16 cellular contexts compared by ENCODE assay signal in genomic region chr15:101697488-101697887, GRCh38. TPM values are rescaled to one million over a fixed set of nuclear protein-coding genes. Genes with fewer than 3 reads are reported as not detected.
A peak's percentile ranks its signal among the peaks of the same experiment; 100 is the strongest.
DNase-seq lines count a peak whose midpoint lies in the region; ATAC-seq and TF ChIP-seq lines count a peak whose summit lies in the region.
"Had no signal": no experiment of that assay in that cellular context is flagged by ENCODE, and none has a peak within 500 bp of the region (broad histone marks: within the 10 kb centered on the region; RNA-seq: fewer than 3 reads in every experiment).

No MANE protein-coding gene starts in this region.

- no peak overlapping the region for H2BK5ac ChIP-seq in neuronal stem cell (ENCODE audit: low read length)

- no peak overlapping the region for H2BK15ac ChIP-seq in neuronal stem cell (ENCODE audit: low read length)

- no peak overlapping the region for H3K23ac ChIP-seq in neuronal stem cell (ENCODE audit: low read depth, low read length, poor library complexity)

- CTCF ChIA-PET in CD8-positive, alpha-beta T cell (lab: Charles Lee) = no interaction called here
- CTCF ChIA-PET in activated CD4-positive, alpha-beta memory T cell treated with anti-CD3 and anti-CD28 coated beads for 36 hours (lab: Charles Lee) = no interaction called here

- intact Hi-C loops in CD8-positive, alpha-beta T cell (cut with DNase I, micrococcal nuclease) = no loop called here
- intact Hi-C loops in activated CD4-positive, alpha-beta memory T cell treated with anti-CD3 and anti-CD28 coated beads for 36 hours (cut with micrococcal nuclease) = no loop called here

- H3K36me3 Mint-ChIP-seq in activated T-cell treated with anti-CD3 and anti-CD28 coated beads, Interleukin-2, amount 50 U/mL, for 4 hours (ENCODE audit: insufficient read depth) = peaks cover 58% of the 10 kb centered on the region
- peaks cover 89% of the 10 kb centered on the region for H3K36me3 Mint-ChIP-seq in CD8-positive, alpha-beta T cell
- peaks cover 65% of the 10 kb centered on the region for H3K36me3 Mint-ChIP-seq in activated CD4-positive, alpha-beta memory T cell treated with anti-CD3 and anti-CD28 coated beads for 36 hours
- H3K36me3 Mint-ChIP-seq in naive thymus-derived CD8-positive, alpha-beta T cell = peaks cover 25 to 96% (median 63%) of the 10 kb centered on the region in 3 donors

- H2BK12ac ChIP-seq in neuronal stem cell (ENCODE audit: low read length) = no peak overlapping the region

- no peak for TF ChIP-seq CTCF in CD8-positive, alpha-beta T cell (IDR thresholded peaks at IDR 0.05)
- no peak for TF ChIP-seq CTCF in GM13976 (IDR thresholded peaks at IDR 0.05; ENCODE audit: borderline replicate concordance, control extremely low read depth, extremely low read depth, insufficient read depth, missing control alignments)

- no peak overlapping the region for H4K91ac ChIP-seq in neuronal stem cell (ENCODE audit: low read depth, low read length, poor library complexity)

- H3K4me3 Mint-ChIP-seq in activated T-cell treated with anti-CD3 and anti-CD28 coated beads, Interleukin-2, amount 50 U/mL, for 4 hours = no peak overlapping the region
- H3K4me3 Mint-ChIP-seq in CD8-positive, alpha-beta T cell = peak overlapping the region; percentile 5
- peak overlapping the region; percentile 14 for H3K4me3 Mint-ChIP-seq in activated CD4-positive, alpha-beta memory T cell treated with anti-CD3 and anti-CD28 coated beads for 36 hours
- H3K4me3 Mint-ChIP-seq in naive thymus-derived CD8-positive, alpha-beta T cell = peak overlapping the region in 2 of 10 donors; percentile 22 to 39
- H3K4me3 Mint-ChIP-seq: CD14-positive monocyte had no signal

- H3K4me2 ChIP-seq in neuronal stem cell (ENCODE audit: insufficient read depth, low read length, poor library complexity, severe bottlenecking) = no peak overlapping the region

- H3K4me1 Mint-ChIP-seq in activated T-cell treated with anti-CD3 and anti-CD28 coated beads, Interleukin-2, amount 50 U/mL, for 4 hours (ENCODE audit: low read depth) = peaks cover 48% of the 10 kb centered on the region
- peaks cover 21% of the 10 kb centered on the region for H3K4me1 Mint-ChIP-seq in CD8-positive, alpha-beta T cell (ENCODE audit: low read depth)
- peaks cover 47% of the 10 kb centered on the region for H3K4me1 Mint-ChIP-seq in activated CD4-positive, alpha-beta memory T cell treated with anti-CD3 and anti-CD28 coated beads for 36 hours (ENCODE audit: low read depth)
- peaks cover 16 to 44% (median 20%) of the 10 kb centered on the region in 4 donors for H3K4me1 Mint-ChIP-seq in naive thymus-derived CD8-positive, alpha-beta T cell
- H3K4me1 Mint-ChIP-seq: CD14-positive monocyte had no signal

- POLR2A ChIA-PET in CD8-positive, alpha-beta T cell (lab: Charles Lee) = no interaction called here
- POLR2A ChIA-PET in activated CD4-positive, alpha-beta memory T cell treated with anti-CD3 and anti-CD28 coated beads for 36 hours (lab: Charles Lee) = no interaction called here
- POLR2A ChIA-PET in naive thymus-derived CD8-positive, alpha-beta T cell (lab: Charles Lee) = no interaction called here

- H3K4me3 ChIP-seq in CD8-positive, alpha-beta T cell (ENCODE audit: low read depth, low read length) = no peak overlapping the region
- no peak overlapping the region for H3K4me3 ChIP-seq in neuronal stem cell (ENCODE audit: low read length in 2 of 2)

- no peak for DNase-seq in activated T-cell treated with anti-CD3 and anti-CD28 coated beads, Interleukin-2, amount 50 U/mL, for 4 hours
- DNase-seq in activated T-cell treated with anti-CD3 and anti-CD28 coated beads, Interleukin-2, amount 50 U/mL, for 1 hour = no peak
- DNase-seq in CD8-positive, alpha-beta T cell = no peak
- no peak for DNase-seq in activated CD4-positive, alpha-beta memory T cell treated with anti-CD3 and anti-CD28 coated beads for 36 hours
- no peak for DNase-seq in naive thymus-derived CD8-positive, alpha-beta T cell
- no peak for DNase-seq in neuronal stem cell (ENCODE audit: low spot score)
- DNase-seq in GM13976 (ENCODE audit: low spot score) = no peak
- DNase-seq: DMS79 treated with DMSO at 0.1 percent for 48 hours, GDM1, HCEC 1CT, Kasumi-1, NCI-H1105 treated with DMSO at 0.1 percent for 48 hours, NCI-H187 treated with DMSO at 0.1 percent for 48 hours, NCI-H446, PC-3 had no signal

- H3K9me3 Mint-ChIP-seq in activated T-cell treated with anti-CD3 and anti-CD28 coated beads, Interleukin-2, amount 50 U/mL, for 4 hours = no peaks in the 10 kb centered on the region
- H3K9me3 Mint-ChIP-seq in CD8-positive, alpha-beta T cell = no peaks in the 10 kb centered on the region
- no peaks in the 10 kb centered on the region for H3K9me3 Mint-ChIP-seq in activated CD4-positive, alpha-beta memory T cell treated with anti-CD3 and anti-CD28 coated beads for 36 hours
- H3K9me3 Mint-ChIP-seq in naive thymus-derived CD8-positive, alpha-beta T cell = no peaks in the 10 kb centered on the region

- H3K14ac ChIP-seq in neuronal stem cell (ENCODE audit: low read length) = no peak overlapping the region

- H3K27me3 ChIP-seq in CD8-positive, alpha-beta T cell (ENCODE audit: insufficient read depth, low read length) = no peaks in the 10 kb centered on the region
- no peaks in the 10 kb centered on the region for H3K27me3 ChIP-seq in neuronal stem cell (ENCODE audit: control insufficient read depth in 3 of 3, insufficient read depth in 3 of 3, low read depth in 1 of 3, low read length in 3 of 3)

- no peaks in the 10 kb centered on the region for H3K79me1 ChIP-seq in neuronal stem cell (ENCODE audit: low read depth, low read length)

- no CpG with 5 or more reads among the region's 7 CpGs for WGBS in neuronal stem cell (ENCODE audit: extremely low coverage in 2 of 2, insufficient read length in 2 of 2, insufficient replicate concordance in 1 of 2), 2 donors

- no peak overlapping the region for H2BK120ac ChIP-seq in neuronal stem cell (ENCODE audit: low read depth, low read length)

- in situ Hi-C loops in GM13976 (cut with MboI; ENCODE audit: low sequenced_read_pairs, unreplicated experiment) = no loop called here

- H2AFZ ChIP-seq in neuronal stem cell (ENCODE audit: low read length) = no peak overlapping the region

- no peak overlapping the region for H3K4ac ChIP-seq in neuronal stem cell (ENCODE audit: low read length)

- H2AK5ac ChIP-seq in neuronal stem cell (ENCODE audit: low read depth, low read length) = no peak overlapping the region

- H3K36me3 ChIP-seq in CD8-positive, alpha-beta T cell (ENCODE audit: insufficient read depth, low read length) = peaks cover 47% of the 10 kb centered on the region
- H3K36me3 ChIP-seq in neuronal stem cell (replicated peaks in 1 of 2; ENCODE audit: control insufficient read depth in 2 of 2, insufficient read depth in 2 of 2, low read length in 2 of 2) = peaks cover 8 to 81% of the 10 kb centered on the region in 2 donors

- no peaks in the 10 kb centered on the region for H3K27me3 Mint-ChIP-seq in activated T-cell treated with anti-CD3 and anti-CD28 coated beads, Interleukin-2, amount 50 U/mL, for 4 hours (ENCODE audit: low read depth)
- no peaks in the 10 kb centered on the region for H3K27me3 Mint-ChIP-seq in CD8-positive, alpha-beta T cell (ENCODE audit: low read depth)
- no peaks in the 10 kb centered on the region for H3K27me3 Mint-ChIP-seq in activated CD4-positive, alpha-beta memory T cell treated with anti-CD3 and anti-CD28 coated beads for 36 hours
- no peaks in the 10 kb centered on the region for H3K27me3 Mint-ChIP-seq in naive thymus-derived CD8-positive, alpha-beta T cell

- no peaks in the 10 kb centered on the region for H3K9me3 ChIP-seq in CD8-positive, alpha-beta T cell (ENCODE audit: low read length)
- peaks cover 0 to 2% of the 10 kb centered on the region in 2 donors for H3K9me3 ChIP-seq in neuronal stem cell (replicated peaks in 1 of 2; ENCODE audit: control insufficient read depth in 2 of 2, insufficient read depth in 1 of 2, low read depth in 1 of 2, low read length in 2 of 2)

- H3K4me1 ChIP-seq in CD8-positive, alpha-beta T cell (ENCODE audit: insufficient read depth, low read length) = no peaks in the 10 kb centered on the region
- H3K4me1 ChIP-seq in neuronal stem cell (ENCODE audit: control insufficient read depth in 2 of 2, insufficient read depth in 1 of 2, low read depth in 1 of 2, low read length in 2 of 2) = no peaks in the 10 kb centered on the region

- H3K9ac ChIP-seq in neuronal stem cell (ENCODE audit: low read depth, low read length, poor library complexity) = no peak overlapping the region

- H4K8ac ChIP-seq in neuronal stem cell (ENCODE audit: low read depth, low read length) = no peak overlapping the region

- ATAC-seq in activated T-cell treated with anti-CD3 and anti-CD28 coated beads, Interleukin-2, amount 50 U/mL, for 4 hours = peak; percentile 41 to 43
- ATAC-seq in CD8-positive, alpha-beta T cell = no peak
- ATAC-seq in naive thymus-derived CD8-positive, alpha-beta T cell = peak; percentile 35 to 44
- ATAC-seq: PC-3 had no signal

- peak overlapping the region; percentile 68 for H3K27ac Mint-ChIP-seq in CD8-positive, alpha-beta T cell
- H3K27ac Mint-ChIP-seq in activated CD4-positive, alpha-beta memory T cell treated with anti-CD3 and anti-CD28 coated beads for 36 hours = peak overlapping the region; percentile 76
- peak overlapping the region in 8 of 10 donors; percentile 2 to 87 (median 21) for H3K27ac Mint-ChIP-seq in naive thymus-derived CD8-positive, alpha-beta T cell
- H3K27ac Mint-ChIP-seq: CD14-positive monocyte had no signal

- H3K18ac ChIP-seq in neuronal stem cell (ENCODE audit: low read length) = no peak overlapping the region

- H3K27ac ChIP-seq in CD8-positive, alpha-beta T cell (ENCODE audit: low read depth, low read length) = no peak overlapping the region
- H3K27ac ChIP-seq in neuronal stem cell (replicated peaks; ENCODE audit: low read length) = no peak overlapping the region

RNA-seq across cellular contexts. Expression of gene TARS3, which starts 26.8 kb away (rescaled TPM):
- 1 to 10 TPM; 6.1 to 6.7 (median 6.1) TPM for total RNA-seq in activated T-cell treated with anti-CD3 and anti-CD28 coated beads, Interleukin-2, amount 50 U/mL, for 4 hours
- total RNA-seq in CD8-positive, alpha-beta T cell = 10 to 100 TPM; 12.7 to 13.7 TPM
- total RNA-seq in activated CD4-positive, alpha-beta memory T cell treated with anti-CD3 and anti-CD28 coated beads for 36 hours = 10 to 100 TPM; 10.8 to 11.7 TPM
- total RNA-seq in naive thymus-derived CD8-positive, alpha-beta T cell = 10 to 100 TPM; 32.0 to 37.6 TPM
- polyA plus RNA-seq in naive thymus-derived CD8-positive, alpha-beta T cell = 10 to 100 TPM in 2 of 3 donors, 1 to 10 TPM in 1; 7.2 to 15.2 (median 11.9) TPM
- 12.7 TPM for polyA plus RNA-seq in neuronal stem cell (2013, experiment 1 of 2)
- polyA plus RNA-seq in neuronal stem cell (2013, experiment 2 of 2) = 12.6 TPM

RNA-seq across cellular contexts. Expression of gene TM2D3, which starts 45.3 kb away (rescaled TPM):
- total RNA-seq in activated T-cell treated with anti-CD3 and anti-CD28 coated beads, Interleukin-2, amount 50 U/mL, for 4 hours = 10 to 100 TPM; 75.5 to 89.8 (median 81.7) TPM
- total RNA-seq in CD8-positive, alpha-beta T cell = 10 to 100 TPM; 76.1 to 76.7 TPM
- total RNA-seq in activated CD4-positive, alpha-beta memory T cell treated with anti-CD3 and anti-CD28 coated beads for 36 hours = 10 to 100 TPM; 41.7 to 48.1 TPM
- total RNA-seq in naive thymus-derived CD8-positive, alpha-beta T cell = 10 to 100 TPM; 87.9 to 98.5 TPM
- polyA plus RNA-seq in naive thymus-derived CD8-positive, alpha-beta T cell = 10 to 100 TPM; 28.1 to 32.3 (median 31.0) TPM
- polyA plus RNA-seq in neuronal stem cell (2013, experiment 1 of 2) = 31.2 TPM
- 30.8 TPM for polyA plus RNA-seq in neuronal stem cell (2013, experiment 2 of 2)

Comparison
In these comparisons a context has a peak if more than half of its experiments do, and no peak if none do; other contexts are left out.
1. H3K27ac Mint-ChIP-seq: peak in every context shown above with its lines; median percentile 76 in activated CD4-positive, alpha-beta memory T cell treated with anti-CD3 and anti-CD28 coated beads for 36 hours; 68 in CD8-positive, alpha-beta T cell; 21 in naive thymus-derived CD8-positive, alpha-beta T cell.